Comparison of ENCODE assay signal across 13 cellular contexts in the genomic region with DNA sequence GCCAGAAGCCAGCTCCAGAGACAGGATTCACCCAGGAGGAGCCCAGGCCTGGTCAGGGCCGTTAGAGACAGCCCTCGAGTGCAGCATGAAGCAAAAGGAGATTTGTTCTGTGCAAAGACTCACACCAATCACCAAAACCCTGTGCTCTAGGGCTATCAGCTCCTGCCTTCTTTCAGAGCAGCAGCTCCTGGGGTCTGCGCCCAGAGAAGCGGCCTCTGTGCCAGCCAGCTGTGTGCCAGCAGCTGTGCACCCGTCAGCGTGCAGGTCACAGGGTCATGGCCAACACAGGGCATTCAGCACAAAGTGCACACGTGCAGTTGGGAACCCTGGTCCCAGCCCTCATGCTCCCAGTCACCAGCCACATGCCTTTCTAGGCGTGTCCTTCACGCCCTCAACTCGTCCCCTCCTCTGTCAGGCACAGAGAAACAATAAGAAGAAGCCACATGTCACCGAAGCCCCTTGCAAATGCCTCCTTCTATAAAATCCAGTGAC. TPM values are rescaled to one million over a fixed set of nuclear protein-coding genes. Genes with fewer than 3 reads are reported as not detected.
DNase-seq lines count a peak whose midpoint lies in the region; ATAC-seq and TF ChIP-seq lines count a peak whose summit lies in the region.
"Had no signal": no experiment of that assay in that cellular context is flagged by ENCODE, and none has a peak within 500 bp of the region (broad histone marks: within the 10 kb centered on the region; RNA-seq: fewer than 3 reads in every experiment).

No MANE protein-coding gene starts in this region.

- H3K4me1 Mint-ChIP-seq in brain, result peaks cover 79% of the 10 kb centered on the region
- H3K4me1 Mint-ChIP-seq in stimulated activated naive CD8-positive, alpha-beta T cell treated with anti-CD3 and anti-CD28 coated beads, Interleukin-15, amount 100 ng/mL, for 72 hours, result peaks cover 39% of the 10 kb centered on the region

- H3K27me3 ChIP-seq in liver (ENCODE audit: control insufficient read depth in 4 of 4, insufficient read depth in 4 of 4, low read length in 3 of 4) (no peaks in the 10 kb centered on the region), smooth muscle cell (ENCODE audit: low read depth) (no peaks in the 10 kb centered on the region)

- H3K4me3 ChIP-seq in HEK293 (ENCODE audit: low read depth, low read length) (no peak overlapping the region), liver (ENCODE audit: low read depth in 1 of 3, low read length in 3 of 3) (no peak overlapping the region), smooth muscle cell (no peak overlapping the region)

- 34% methylated on average over 11 of the region's 11 CpGs for WGBS in liver
- WGBS in smooth muscle cell (ENCODE audit: low lambda C conversion rate), result 69% methylated on average over 11 of the region's 11 CpGs

- POLR2A ChIA-PET in HEK293 (lab: Yijun Ruan, JAX), result interaction anchor here (1.0 kb wide), 1 partner anchor 47 kb away, joined by 3 read pairs; no protein-coding TSS in a partner anchor

- H3K4me1 ChIP-seq in HEK293 (ENCODE audit: control insufficient read depth, insufficient read depth, low read length) (peaks cover 20% of the 10 kb centered on the region), liver (ENCODE audit: control insufficient read depth in 4 of 4, insufficient read depth in 4 of 4, low read length in 3 of 4) (peaks cover 14 to 32% (median 22%) of the 10 kb centered on the region in 4 donors), smooth muscle cell (ENCODE audit: low read depth) (peaks cover 47% of the 10 kb centered on the region)

- CTCF ChIA-PET in HEK293 (lab: Yijun Ruan, JAX), result no interaction called here

- TF ChIP-seq CTCF in HEK293 (tag by site-specific recombination; IDR thresholded peaks at IDR 0.05) (no peak), brain (conservative IDR thresholded peaks at IDR 0.05) (no peak), liver (IDR thresholded peaks at IDR 0.05; ENCODE audit: low read depth, low read length, missing input control) (no peak), smooth muscle cell (IDR thresholded peaks at IDR 0.05; ENCODE audit: borderline replicate concordance, insufficient read depth, poor library complexity, severe bottlenecking) (no peak)

- peaks cover 34% of the 10 kb centered on the region for H3K36me3 Mint-ChIP-seq in brain

- no peak overlapping the region for H2AFZ ChIP-seq in smooth muscle cell (ENCODE audit: low read depth)

- H3K36me3 ChIP-seq in HEK293 (ENCODE audit: control insufficient read depth in 2 of 2, insufficient read depth in 1 of 2, low read length in 2 of 2), result peaks cover 1 to 27% of the 10 kb centered on the region in 2 experiments; a peak in 2 of 3 replicates
- H3K36me3 ChIP-seq in liver (ENCODE audit: control insufficient read depth in 4 of 4, insufficient read depth in 3 of 4, low read depth in 1 of 4, low read length in 3 of 4), result peaks cover 3 to 21% (median 8%) of the 10 kb centered on the region in 4 donors
- H3K36me3 ChIP-seq in smooth muscle cell (ENCODE audit: low read depth), result no peaks in the 10 kb centered on the region

- peak overlapping the region; percentile 66 for H3K4me2 ChIP-seq in smooth muscle cell

- no peaks in the 10 kb centered on the region for H3K9me3 ChIP-seq in HEK293 (ENCODE audit: control insufficient read depth, insufficient read depth, low read depth, low read length)
- no peaks in the 10 kb centered on the region for H3K9me3 ChIP-seq in liver (ENCODE audit: control insufficient read depth in 4 of 4, low read length in 3 of 4)
- H3K9me3 ChIP-seq in smooth muscle cell (replicated peaks; ENCODE audit: low read depth), result no peaks in the 10 kb centered on the region

- DNase-seq in smooth muscle cell (lab: John Stamatoyannopoulos, UW; ENCODE audit: unreplicated experiment) (no peak), glomerular visceral epithelial cell (ENCODE audit: extremely low spot score) (no peak)
- no peak for DNase-seq in stimulated activated naive CD8-positive, alpha-beta T cell treated with anti-CD3 and anti-CD28 coated beads, Interleukin-15, amount 100 ng/mL, for 72 hours
- DNase-seq in stimulated activated naive CD8-positive, alpha-beta T cell treated with anti-CD3 and anti-CD28 coated beads, Interleukin-15, Interleukin-2, amounts not matched to agents 100 U/mL and 50 U/mL, for 24 hours, result no peak
- DNase-seq: activated CD4-positive, alpha-beta T cell treated with anti-CD3 and anti-CD28 coated beads, Interleukin-2, amount 50 U/mL, for 1 hour; erythroblast; GOT3; NCI-H146; stimulated activated CD4-positive, alpha-beta T cell treated with anti-CD3 and anti-CD28 coated beads, Interleukin-2, amount 100 ng/mL, for 48 hours had no signal

- no peaks in the 10 kb centered on the region for H3K9me3 Mint-ChIP-seq in brain
- no peaks in the 10 kb centered on the region for H3K9me3 Mint-ChIP-seq in stimulated activated naive CD8-positive, alpha-beta T cell treated with anti-CD3 and anti-CD28 coated beads, Interleukin-15, amount 100 ng/mL, for 72 hours

- H3F3A ChIP-seq in smooth muscle cell (ENCODE audit: low read depth), result peaks cover 22% of the 10 kb centered on the region

- H4K20me1 ChIP-seq in smooth muscle cell (ENCODE audit: low read depth), result peaks cover 94% of the 10 kb centered on the region

- H3K9ac ChIP-seq in liver (ENCODE audit: low read depth in 1 of 2, low read length in 2 of 2) (no peak overlapping the region), smooth muscle cell (ENCODE audit: low read depth) (peak overlapping the region; percentile 3)

- H3K27ac Mint-ChIP-seq in brain, result peak overlapping the region in 4 of 5 experiments; percentile 79 to 96 (median 92)
- H3K27ac Mint-ChIP-seq in stimulated activated naive CD8-positive, alpha-beta T cell treated with anti-CD3 and anti-CD28 coated beads, Interleukin-15, amount 100 ng/mL, for 72 hours, result no peak overlapping the region

- peak in 1 of 2 donors; percentile 42 for TF ChIP-seq RAD21 in liver (IDR thresholded peaks at IDR 0.05)

- H3K27me3 Mint-ChIP-seq in brain, result no peaks in the 10 kb centered on the region
- no peaks in the 10 kb centered on the region for H3K27me3 Mint-ChIP-seq in stimulated activated naive CD8-positive, alpha-beta T cell treated with anti-CD3 and anti-CD28 coated beads, Interleukin-15, amount 100 ng/mL, for 72 hours

- H3K79me2 ChIP-seq in smooth muscle cell (ENCODE audit: low read depth), result peaks cover 75% of the 10 kb centered on the region

- ATAC-seq in stimulated activated naive CD8-positive, alpha-beta T cell treated with anti-CD3 and anti-CD28 coated beads, Interleukin-15, amount 100 ng/mL, for 72 hours, result no peak
- no peak for ATAC-seq in GM19351 (IDR thresholded peaks at IDR 0.05; ENCODE audit: unreplicated experiment)
- no peak for ATAC-seq in stimulated activated naive CD8-positive, alpha-beta T cell treated with anti-CD3 and anti-CD28 coated beads, Interleukin-15, Interleukin-2, amounts not matched to agents 100 U/mL and 50 U/mL, for 24 hours

- H3K4me3 Mint-ChIP-seq in brain, result peak overlapping the region in 2 of 5 experiments; percentile 32
- no peak overlapping the region for H3K4me3 Mint-ChIP-seq in stimulated activated naive CD8-positive, alpha-beta T cell treated with anti-CD3 and anti-CD28 coated beads, Interleukin-15, amount 100 ng/mL, for 72 hours

- no peak overlapping the region for H3K27ac ChIP-seq in HEK293 (ENCODE audit: extremely low read depth, low read depth, low read length)
- H3K27ac ChIP-seq in liver (ENCODE audit: low read depth in 1 of 2, low read length in 2 of 2), result peak overlapping the region; percentile 19 to 46
- H3K27ac ChIP-seq in smooth muscle cell (ENCODE audit: low read depth), result peak overlapping the region; percentile 85

TF ChIP-seq in HEK293, 187 proteins besides CTCF, POLR2A, EP300 and RAD21:
- no peak for TF ChIP-seq PATZ1 (tag by site-specific recombination; IDR thresholded peaks at IDR 0.05)
- 0 out of 2 replicates have a peak, but pooled peaks have one; percentile 34 for TF ChIP-seq KLF9 (tag by site-specific recombination; IDR thresholded peaks at IDR 0.05; ENCODE audit: low read depth)
- 0 out of 2 replicates have a peak, but pooled peaks have one; percentile 17 for TF ChIP-seq KLF1 (tag by site-specific recombination; IDR thresholded peaks at IDR 0.05)

TF ChIP-seq in liver, 16 proteins besides CTCF, POLR2A, EP300 and RAD21 (continues in another document):
- TF ChIP-seq SP1 (IDR thresholded peaks at IDR 0.05) (peak; percentile 78), HNF4G (IDR thresholded peaks at IDR 0.05) (no peak), FOXA1 (IDR thresholded peaks at IDR 0.05) (no peak), NR2F2 (IDR thresholded peaks at IDR 0.05) (peak; percentile 96), TAF1 (conservative IDR thresholded peaks at IDR 0.05) (no peak), MAX (IDR thresholded peaks at IDR 0.05) (peak; percentile 97)
- TF ChIP-seq, protein P1, sequence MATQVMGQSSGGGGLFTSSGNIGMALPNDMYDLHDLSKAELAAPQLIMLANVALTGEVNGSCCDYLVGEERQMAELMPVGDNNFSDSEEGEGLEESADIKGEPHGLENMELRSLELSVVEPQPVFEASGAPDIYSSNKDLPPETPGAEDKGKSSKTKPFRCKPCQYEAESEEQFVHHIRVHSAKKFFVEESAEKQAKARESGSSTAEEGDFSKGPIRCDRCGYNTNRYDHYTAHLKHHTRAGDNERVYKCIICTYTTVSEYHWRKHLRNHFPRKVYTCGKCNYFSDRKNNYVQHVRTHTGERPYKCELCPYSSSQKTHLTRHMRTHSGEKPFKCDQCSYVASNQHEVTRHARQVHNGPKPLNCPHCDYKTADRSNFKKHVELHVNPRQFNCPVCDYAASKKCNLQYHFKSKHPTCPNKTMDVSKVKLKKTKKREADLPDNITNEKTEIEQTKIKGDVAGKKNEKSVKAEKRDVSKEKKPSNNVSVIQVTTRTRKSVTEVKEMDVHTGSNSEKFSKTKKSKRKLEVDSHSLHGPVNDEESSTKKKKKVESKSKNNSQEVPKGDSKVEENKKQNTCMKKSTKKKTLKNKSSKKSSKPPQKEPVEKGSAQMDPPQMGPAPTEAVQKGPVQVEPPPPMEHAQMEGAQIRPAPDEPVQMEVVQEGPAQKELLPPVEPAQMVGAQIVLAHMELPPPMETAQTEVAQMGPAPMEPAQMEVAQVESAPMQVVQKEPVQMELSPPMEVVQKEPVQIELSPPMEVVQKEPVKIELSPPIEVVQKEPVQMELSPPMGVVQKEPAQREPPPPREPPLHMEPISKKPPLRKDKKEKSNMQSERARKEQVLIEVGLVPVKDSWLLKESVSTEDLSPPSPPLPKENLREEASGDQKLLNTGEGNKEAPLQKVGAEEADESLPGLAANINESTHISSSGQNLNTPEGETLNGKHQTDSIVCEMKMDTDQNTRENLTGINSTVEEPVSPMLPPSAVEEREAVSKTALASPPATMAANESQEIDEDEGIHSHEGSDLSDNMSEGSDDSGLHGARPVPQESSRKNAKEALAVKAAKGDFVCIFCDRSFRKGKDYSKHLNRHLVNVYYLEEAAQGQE (IDR thresholded peaks at IDR 0.05), result peak; percentile 61

RNA-seq across cellular contexts. Expression of gene ZNF516, which starts 49.3 kb away (rescaled TPM):
- polyA plus RNA-seq in brain (ENCODE audit: insufficient read depth, low read depth, low replicate concordance) (29.0 TPM), liver (1 to 10 TPM; 2.5 to 4.2 TPM), smooth muscle cell (14.1 and 15.6 TPM in 2 replicates)
- total RNA-seq in liver (10 to 100 TPM; 10.9 to 12.2 TPM), smooth muscle cell (24.2 and 32.3 TPM in 2 replicates)

Comparison
In these comparisons a context has a peak if more than half of its experiments do, and no peak if none do; other contexts are left out.
1. H3K27ac Mint-ChIP-seq: peak in brain (4 of 5); none in stimulated activated naive CD8-positive, alpha-beta T cell treated with anti-CD3 and anti-CD28 coated beads, Interleukin-15, amount 100 ng/mL, for 72 hours (0 of 2).